In the genomic region with DNA sequence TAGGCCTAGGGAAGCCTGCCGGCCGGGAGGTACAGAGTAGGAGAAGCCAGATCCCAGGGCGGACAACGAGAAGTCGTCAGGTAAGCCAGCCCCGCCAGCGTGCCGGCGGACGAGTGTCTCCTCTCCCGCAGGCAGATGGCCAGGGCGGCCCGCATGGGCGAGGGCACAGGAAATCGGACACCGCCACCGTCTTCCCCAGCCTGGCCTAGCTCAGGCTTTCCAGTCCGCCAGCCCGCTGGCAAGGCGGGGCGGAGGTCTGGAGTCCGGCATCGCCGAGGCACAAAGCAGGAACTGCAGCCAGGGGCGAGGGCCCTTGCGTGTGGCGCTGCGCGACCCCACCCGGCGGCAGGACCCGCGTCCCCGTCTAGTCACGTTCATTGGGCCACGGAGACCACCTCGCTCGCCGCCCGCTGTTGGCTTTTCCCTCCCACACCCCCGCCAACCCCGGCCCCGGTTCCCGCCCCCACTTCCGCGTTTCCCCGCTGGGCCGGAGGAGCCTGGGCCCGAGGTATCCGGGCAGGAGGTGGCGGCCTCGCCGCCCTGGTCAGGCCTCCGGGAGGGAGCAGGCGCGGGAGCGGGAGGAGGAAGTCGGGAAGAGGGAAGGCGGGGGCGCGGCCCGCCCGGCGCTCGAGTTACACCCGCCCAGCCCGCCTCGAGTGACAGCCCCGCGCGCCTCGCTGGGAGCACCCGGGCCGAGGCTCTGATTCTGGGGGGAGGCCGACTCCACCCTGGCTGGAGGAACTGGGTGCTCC, we compare ENCODE assay signal across 8 cellular contexts. TPM values are rescaled to one million over a fixed set of nuclear protein-coding genes. Genes with fewer than 3 reads are reported as not detected.
A peak's percentile ranks its signal among the peaks of the same experiment; 100 is the strongest.
DNase-seq lines count a peak whose midpoint lies in the region; ATAC-seq and TF ChIP-seq lines count a peak whose summit lies in the region.

TSS of gene GPD2 (plus strand) at position 655 of the 752 bp plus-strand sequence. CDS start 39,727 bp downstream, outside the sequence.

- H2AFZ ChIP-seq in OCI-LY7 (ENCODE audit: low read length), result peak within 1 kb of the TSS; percentile 54

- H3K4me2 ChIP-seq in OCI-LY7 (ENCODE audit: low read length), result peak within 1 kb of the TSS; percentile 69

- H3K9me3 ChIP-seq in CD8-positive, alpha-beta T cell (ENCODE audit: low read length), result no peaks in the 10 kb centered on the region
- H3K9me3 ChIP-seq in OCI-LY7 (ENCODE audit: low read length) (no peaks in the 10 kb centered on the region), mucosa of rectum (ENCODE audit: control insufficient read depth in 2 of 2, low read length in 2 of 2) (no peaks in the 10 kb centered on the region)

- H3K9ac ChIP-seq in mucosa of rectum (ENCODE audit: low read depth in 1 of 2, low read length in 2 of 2), result peak within 1 kb of the TSS; percentile 91 to 95

- H3K4me1 ChIP-seq in CD8-positive, alpha-beta T cell (ENCODE audit: insufficient read depth, low read length), result peaks cover 21% of the 10 kb centered on the region
- H3K4me1 ChIP-seq in OCI-LY7 (ENCODE audit: insufficient read depth, low read length, poor library complexity, severe bottlenecking), result peaks cover 14% of the 10 kb centered on the region
- H3K4me1 ChIP-seq in mucosa of rectum (ENCODE audit: control insufficient read depth in 2 of 2, insufficient read depth in 2 of 2, low read length in 2 of 2), result peaks cover 10 to 23% of the 10 kb centered on the region in 2 donors

- POLR2A ChIA-PET in CD8-positive, alpha-beta T cell (lab: Charles Lee), result interaction anchor here (1.0 to 3.9 kb wide), 4 partner anchors 36 to 104 kb away, joined by 3 to 18 read pairs (median 5); partner anchors contain the start of gene NR4A2
- POLR2A ChIA-PET in OCI-LY7 (lab: Charles Lee), result interaction anchor here (0.5 to 0.7 kb wide), 3 partner anchors 9 to 43 kb away, joined by 3 to 4 read pairs (median 3); no protein-coding TSS in a partner anchor

- no peaks in the 10 kb centered on the region; the same call in 1 of the 2 replicates for H3K79me2 ChIP-seq in OCI-LY7 (ENCODE audit: insufficient read depth, low read depth, low read length)

- H3K36me3 ChIP-seq in CD8-positive, alpha-beta T cell (ENCODE audit: insufficient read depth, low read length), result no peaks in the 10 kb centered on the region
- H3K36me3 ChIP-seq in OCI-LY7 (ENCODE audit: insufficient read depth, low read length) (no peaks in the 10 kb centered on the region), mucosa of rectum (ENCODE audit: control insufficient read depth in 2 of 2, insufficient read depth in 2 of 2, low read length in 2 of 2) (no peaks in the 10 kb centered on the region)

- peak within 1 kb of the TSS; percentile 99 for H3K4me3 Mint-ChIP-seq in CD8-positive, alpha-beta T cell

- CTCF ChIA-PET in CD8-positive, alpha-beta T cell (lab: Charles Lee), result interaction anchor here (0.9 to 1.8 kb wide), 2 partner anchors 35 to 101 kb away, joined by 3 to 4 read pairs; no protein-coding TSS in a partner anchor
- CTCF ChIA-PET in OCI-LY7 (lab: Charles Lee; ENCODE audit: unreplicated experiment), result no interaction called here

- peak; percentile 52 for TF ChIP-seq POLR2A in erythroblast (IDR thresholded peaks at IDR 0.05; ENCODE audit: low read length)

- BruUV-seq in OCI-LY7 (replicated peaks; lab: Mats Ljungman, UMichigan), result no TSS peak

- peak; percentile 12 to 78 (median 57) for DNase-seq in CD8-positive, alpha-beta T cell
- peak; percentile 39 for DNase-seq in OCI-LY7 (ENCODE audit: low spot score)
- DNase-seq in activated T-cell treated with anti-CD3 and anti-CD28 coated beads, Interleukin-2, amount 50 U/mL, for 1 hour, result peak; percentile 73
- peak; percentile 81 to 88 for DNase-seq in erythroblast (lab: John Stamatoyannopoulos, UW)
- peak; percentile 23 to 36 for DNase-seq in stimulated activated CD8-positive, alpha-beta memory T cell treated with anti-CD3 and anti-CD28 coated beads, Interleukin-7, amount 100 ng/mL, for 1 hour (ENCODE audit: low read depth in 2 of 2)

- H3K27ac Mint-ChIP-seq in CD8-positive, alpha-beta T cell, result peak within 1 kb of the TSS; percentile 98

- H3K27ac ChIP-seq in CD8-positive, alpha-beta T cell (ENCODE audit: low read depth, low read length), result peak within 1 kb of the TSS; percentile 44
- H3K27ac ChIP-seq in OCI-LY7 (ENCODE audit: low read depth, low read length, poor library complexity, severe bottlenecking), result peak within 1 kb of the TSS; percentile 15
- H3K27ac ChIP-seq in mucosa of rectum (ENCODE audit: low read depth in 2 of 2, low read length in 2 of 2), result peak within 1 kb of the TSS; percentile 94 to 98

- no peaks in the 10 kb centered on the region for H3K27me3 ChIP-seq in CD8-positive, alpha-beta T cell (ENCODE audit: insufficient read depth, low read length)
- H3K27me3 ChIP-seq in mucosa of rectum (ENCODE audit: control insufficient read depth in 2 of 2, insufficient read depth in 2 of 2, low read length in 2 of 2), result no peaks in the 10 kb centered on the region

- no peaks in the 10 kb centered on the region for H3K27me3 Mint-ChIP-seq in CD8-positive, alpha-beta T cell (ENCODE audit: low read depth)

- intact Hi-C loops in CD8-positive, alpha-beta T cell (cut with DNase I, micrococcal nuclease), result loop anchor here (1.0 to 10.0 kb wide), 6 partner anchors 33 to 102 kb away; no protein-coding TSS in a partner anchor
- intact Hi-C loops in OCI-LY7 (cut with micrococcal nuclease; ENCODE audit: unreplicated experiment), result loop anchor here (2.0 kb wide), 2 partner anchors 35 to 101 kb away; no protein-coding TSS in a partner anchor

- no peaks in the 10 kb centered on the region for H3K9me3 Mint-ChIP-seq in CD8-positive, alpha-beta T cell

- no peak for TF ChIP-seq CTCF in CD8-positive, alpha-beta T cell (IDR thresholded peaks at IDR 0.05)
- no peak for TF ChIP-seq CTCF in OCI-LY7 (conservative IDR thresholded peaks at IDR 0.05; ENCODE audit: low read length)

- H3K36me3 Mint-ChIP-seq in CD8-positive, alpha-beta T cell, result peaks cover 6% of the 10 kb centered on the region

- H3K4me3 ChIP-seq in CD8-positive, alpha-beta T cell (ENCODE audit: low read depth, low read length), result peak within 1 kb of the TSS; percentile 70
- H3K4me3 ChIP-seq in OCI-LY7 (ENCODE audit: low read depth, low read length, poor library complexity, severe bottlenecking) (peak within 1 kb of the TSS; percentile 67), mucosa of rectum (ENCODE audit: low read length in 2 of 2) (peak within 1 kb of the TSS; percentile 76 to 91)

- no peaks in the 10 kb centered on the region for H3K9me2 ChIP-seq in OCI-LY7 (ENCODE audit: insufficient read depth, low read length)

- peak; percentile 69 for ATAC-seq in CD8-positive, alpha-beta T cell
- ATAC-seq in GM19372 (IDR thresholded peaks at IDR 0.05; ENCODE audit: low read depth, unreplicated experiment), result peak; percentile 48
- ATAC-seq in HG03520 (IDR thresholded peaks at IDR 0.05; ENCODE audit: unreplicated experiment), result peak; percentile 51

- H3K4me1 Mint-ChIP-seq in CD8-positive, alpha-beta T cell (ENCODE audit: low read depth), result peaks cover 39% of the 10 kb centered on the region

- H4K20me1 ChIP-seq in OCI-LY7 (ENCODE audit: insufficient read depth, low read length), result no peaks in the 10 kb centered on the region

RNA-seq across cellular contexts. Expression of gene GPD2, which starts in this region (rescaled TPM):
- 1 to 10 TPM; 4.7 to 6.9 TPM for total RNA-seq in CD8-positive, alpha-beta T cell
- total RNA-seq in OCI-LY7 (2014; rRNA removed; shearing (Covaris generic)), result 6.6 and 6.9 TPM in 2 replicates
- total RNA-seq in OCI-LY7 (2022), result 20.2 and 22.9 TPM in 2 replicates

Comparison
In these comparisons a context has a peak if more than half of its experiments do, and no peak if none do; other contexts are left out.
1. Peak in every context shown above with its lines: DNase-seq, ATAC-seq, H3K4me3 ChIP-seq and H3K27ac ChIP-seq.
2. DNase-seq: peak in every context shown above with its lines; median percentile 84 in erythroblast; 73 in activated T-cell treated with anti-CD3 and anti-CD28 coated beads, Interleukin-2, amount 50 U/mL, for 1 hour; 57 in CD8-positive, alpha-beta T cell; 39 in OCI-LY7; 30 in stimulated activated CD8-positive, alpha-beta memory T cell treated with anti-CD3 and anti-CD28 coated beads, Interleukin-7, amount 100 ng/mL, for 1 hour.
3. H3K27ac ChIP-seq: peak in every context shown above with its lines; median percentile 96 in mucosa of rectum; 44 in CD8-positive, alpha-beta T cell; 15 in OCI-LY7.